Comparison of ENCODE assay signal across 1 cellular context in the genomic region with DNA sequence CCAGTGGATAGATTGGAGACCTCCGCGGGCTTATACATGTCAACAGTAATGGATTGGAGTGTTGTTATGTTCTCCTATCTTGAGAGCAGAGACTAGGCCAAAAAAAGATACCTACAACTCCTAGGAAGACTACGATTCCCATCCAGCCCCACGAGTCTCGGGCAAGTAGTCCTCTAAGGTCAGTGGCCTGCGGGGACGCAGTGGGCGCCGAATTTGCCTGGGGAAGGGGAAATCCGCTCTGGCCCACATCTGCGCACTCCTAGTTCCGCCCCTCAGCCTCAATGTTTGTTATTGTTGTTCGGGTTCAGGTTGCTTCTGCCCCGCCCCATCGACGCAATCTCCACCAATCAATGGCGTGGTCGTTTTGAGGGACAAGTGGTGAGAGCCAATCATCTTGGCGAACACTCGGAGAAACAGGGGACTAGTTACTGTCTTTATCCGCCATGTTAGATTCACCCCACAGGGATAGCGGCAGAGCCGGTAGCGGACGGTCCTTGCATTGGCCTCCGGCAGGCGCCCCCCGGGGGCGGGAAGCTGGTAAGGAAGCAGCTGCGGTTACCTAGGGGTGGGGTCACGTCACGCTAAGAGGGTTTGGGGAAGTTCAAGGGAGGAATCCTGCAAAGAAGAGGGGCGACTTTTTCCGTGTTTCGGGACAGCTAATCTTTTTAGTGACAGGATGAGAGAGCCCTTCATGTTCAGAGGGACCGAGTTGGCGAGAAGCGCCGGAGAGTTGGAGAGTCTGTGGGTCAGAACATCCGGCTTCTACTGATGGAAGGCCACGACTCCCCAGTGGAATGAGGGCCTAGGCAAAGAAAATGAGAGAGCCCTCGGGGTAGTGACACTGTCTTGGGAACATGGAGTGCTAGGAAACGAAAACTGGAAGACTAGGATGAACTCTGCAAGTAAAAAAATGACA.
TF ChIP-seq lines count a peak whose summit lies in the region.

Gene NBR1, plus strand, starts transcription at position 449 of the 916 bp plus-strand sequence. CDS start 4,586 bp downstream, outside the sequence.

TF ChIP-seq in HepG2, 621 proteins besides CTCF, POLR2A, EP300 and RAD21 (continued from another document and continues in another):
- TF ChIP-seq ZBED4 (CRISPR knock-in tag; IDR thresholded peaks at IDR 0.05; ENCODE audit: borderline replicate concordance), result no peak
- TF ChIP-seq ZNF710 (CRISPR knock-in tag; IDR thresholded peaks at IDR 0.05; ENCODE audit: borderline replicate concordance), result no peak
- TF ChIP-seq ZNF83 (CRISPR knock-in tag; IDR thresholded peaks at IDR 0.05; ENCODE audit: borderline replicate concordance), result no peak
- no peak for TF ChIP-seq TEF (CRISPR knock-in tag; IDR thresholded peaks at IDR 0.05)
- peak; percentile 64; the same call in 1 of the 2 replicates for TF ChIP-seq HOMEZ (CRISPR knock-in tag; IDR thresholded peaks at IDR 0.05; ENCODE audit: low read depth)
- TF ChIP-seq, protein P1, sequence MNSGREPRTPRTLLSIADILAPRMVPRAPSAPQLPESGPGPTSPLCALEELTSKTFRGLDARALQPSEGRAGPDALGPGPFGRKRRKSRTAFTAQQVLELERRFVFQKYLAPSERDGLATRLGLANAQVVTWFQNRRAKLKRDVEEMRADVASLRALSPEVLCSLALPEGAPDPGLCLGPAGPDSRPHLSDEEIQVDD (CRISPR knock-in tag; IDR thresholded peaks at IDR 0.05; ENCODE audit: borderline replicate concordance), result 0 out of 2 replicates have a peak, but pooled peaks have one; percentile 59
- TF ChIP-seq GTF2F1 (IDR thresholded peaks at IDR 0.05; ENCODE audit: low read length), result no peak
- no peak for TF ChIP-seq CERS6 (CRISPR knock-in tag; IDR thresholded peaks at IDR 0.05)
- TF ChIP-seq ZFP82 (CRISPR knock-in tag; IDR thresholded peaks at IDR 0.05; ENCODE audit: borderline replicate concordance), result 0 out of 2 replicates have a peak, but pooled peaks have one; percentile 7
- TF ChIP-seq NFYB (CRISPR knock-in tag; IDR thresholded peaks at IDR 0.05), result peak; percentile 96
- TF ChIP-seq SP5 (CRISPR knock-in tag; IDR thresholded peaks at IDR 0.05; ENCODE audit: borderline replicate concordance, low read depth), result peak; percentile 83
- no peak for TF ChIP-seq RNF2 (conservative IDR thresholded peaks at IDR 0.05; ENCODE audit: low read depth)
- peak; percentile 72; the same call in 1 of the 2 replicates for TF ChIP-seq POLR2AphosphoS2 (IDR thresholded peaks at IDR 0.05; ENCODE audit: low read depth, low read length)
- no peak; the same call in 1 of the 2 replicates for TF ChIP-seq ZIK1 (CRISPR knock-in tag; IDR thresholded peaks at IDR 0.05; ENCODE audit: borderline replicate concordance, low read depth)
- TF ChIP-seq FOXJ3 (CRISPR knock-in tag; IDR thresholded peaks at IDR 0.05; ENCODE audit: borderline replicate concordance), result 0 out of 2 replicates have a peak, but pooled peaks have one; percentile 53
- peak; percentile 56; the same call in 1 of the 2 replicates for TF ChIP-seq THAP7 (CRISPR knock-in tag; IDR thresholded peaks at IDR 0.05)
- no peak for TF ChIP-seq KDM5B (CRISPR knock-in tag; IDR thresholded peaks at IDR 0.05; ENCODE audit: borderline replicate concordance)
- TF ChIP-seq ZNF670 (CRISPR knock-in tag; IDR thresholded peaks at IDR 0.05; ENCODE audit: borderline replicate concordance), result peak; percentile 18; the same call in 1 of the 2 replicates
- peak; percentile 94 for TF ChIP-seq ZNF605 (CRISPR knock-in tag; IDR thresholded peaks at IDR 0.05)
- TF ChIP-seq, protein P2, sequence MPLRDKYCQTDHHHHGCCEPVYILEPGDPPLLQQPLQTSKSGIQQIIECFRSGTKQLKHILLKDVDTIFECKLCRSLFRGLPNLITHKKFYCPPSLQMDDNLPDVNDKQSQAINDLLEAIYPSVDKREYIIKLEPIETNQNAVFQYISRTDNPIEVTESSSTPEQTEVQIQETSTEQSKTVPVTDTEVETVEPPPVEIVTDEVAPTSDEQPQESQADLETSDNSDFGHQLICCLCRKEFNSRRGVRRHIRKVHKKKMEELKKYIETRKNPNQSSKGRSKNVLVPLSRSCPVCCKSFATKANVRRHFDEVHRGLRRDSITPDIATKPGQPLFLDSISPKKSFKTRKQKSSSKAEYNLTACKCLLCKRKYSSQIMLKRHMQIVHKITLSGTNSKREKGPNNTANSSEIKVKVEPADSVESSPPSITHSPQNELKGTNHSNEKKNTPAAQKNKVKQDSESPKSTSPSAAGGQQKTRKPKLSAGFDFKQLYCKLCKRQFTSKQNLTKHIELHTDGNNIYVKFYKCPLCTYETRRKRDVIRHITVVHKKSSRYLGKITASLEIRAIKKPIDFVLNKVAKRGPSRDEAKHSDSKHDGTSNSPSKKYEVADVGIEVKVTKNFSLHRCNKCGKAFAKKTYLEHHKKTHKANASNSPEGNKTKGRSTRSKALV (CRISPR knock-in tag; IDR thresholded peaks at IDR 0.05), result peak; percentile 10; the same call in 1 of the 2 replicates
- TF ChIP-seq BRF2 (CRISPR knock-in tag; IDR thresholded peaks at IDR 0.05), result no peak
- no peak for TF ChIP-seq KDM4B (CRISPR knock-in tag; IDR thresholded peaks at IDR 0.05)
- no peak for TF ChIP-seq CENPX (CRISPR knock-in tag; IDR thresholded peaks at IDR 0.05)
- TF ChIP-seq ZFP1 (CRISPR knock-in tag; IDR thresholded peaks at IDR 0.05), result no peak; the same call in 1 of the 2 replicates
- peak; percentile 72; the same call in 1 of the 2 replicates for TF ChIP-seq SMAD1 (CRISPR knock-in tag; IDR thresholded peaks at IDR 0.05; ENCODE audit: borderline replicate concordance, low read depth)
- TF ChIP-seq SYNCRIP (IDR thresholded peaks at IDR 0.05; ENCODE audit: insufficient read depth, low read depth, low read length), result no peak
- TF ChIP-seq ZNF143 (CRISPR knock-in tag; IDR thresholded peaks at IDR 0.05), result peak; percentile 65
- no peak for TF ChIP-seq NR3C1 (CRISPR knock-in tag; IDR thresholded peaks at IDR 0.05)
- 0 out of 2 replicates have a peak, but pooled peaks have one; percentile 68 for TF ChIP-seq CHCHD3 (CRISPR knock-in tag; IDR thresholded peaks at IDR 0.05)
- peak; percentile 72 for TF ChIP-seq GABPB1 (CRISPR knock-in tag; IDR thresholded peaks at IDR 0.05)
- no peak for TF ChIP-seq U2AF2 (IDR thresholded peaks at IDR 0.05; ENCODE audit: low read depth, low read length)
- no peak for TF ChIP-seq ATM (IDR thresholded peaks at IDR 0.05; ENCODE audit: borderline replicate concordance)
- TF ChIP-seq ZBTB46 (CRISPR knock-in tag; IDR thresholded peaks at IDR 0.05; ENCODE audit: borderline replicate concordance), result no peak
- TF ChIP-seq, protein P3, sequence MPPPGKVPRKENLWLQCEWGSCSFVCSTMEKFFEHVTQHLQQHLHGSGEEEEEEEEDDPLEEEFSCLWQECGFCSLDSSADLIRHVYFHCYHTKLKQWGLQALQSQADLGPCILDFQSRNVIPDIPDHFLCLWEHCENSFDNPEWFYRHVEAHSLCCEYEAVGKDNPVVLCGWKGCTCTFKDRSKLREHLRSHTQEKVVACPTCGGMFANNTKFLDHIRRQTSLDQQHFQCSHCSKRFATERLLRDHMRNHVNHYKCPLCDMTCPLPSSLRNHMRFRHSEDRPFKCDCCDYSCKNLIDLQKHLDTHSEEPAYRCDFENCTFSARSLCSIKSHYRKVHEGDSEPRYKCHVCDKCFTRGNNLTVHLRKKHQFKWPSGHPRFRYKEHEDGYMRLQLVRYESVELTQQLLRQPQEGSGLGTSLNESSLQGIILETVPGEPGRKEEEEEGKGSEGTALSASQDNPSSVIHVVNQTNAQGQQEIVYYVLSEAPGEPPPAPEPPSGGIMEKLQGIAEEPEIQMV (CRISPR knock-in tag; IDR thresholded peaks at IDR 0.05; ENCODE audit: low read depth), result peak; percentile 75; the same call in 1 of the 2 replicates
- TF ChIP-seq, protein P4, sequence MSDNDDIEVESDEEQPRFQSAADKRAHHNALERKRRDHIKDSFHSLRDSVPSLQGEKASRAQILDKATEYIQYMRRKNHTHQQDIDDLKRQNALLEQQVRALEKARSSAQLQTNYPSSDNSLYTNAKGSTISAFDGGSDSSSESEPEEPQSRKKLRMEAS (IDR thresholded peaks at IDR 0.05), result peak; percentile 75; the same call in 1 of the 2 replicates
